Comparison of ENCODE assay signal across 8 cellular contexts in the genomic region with DNA sequence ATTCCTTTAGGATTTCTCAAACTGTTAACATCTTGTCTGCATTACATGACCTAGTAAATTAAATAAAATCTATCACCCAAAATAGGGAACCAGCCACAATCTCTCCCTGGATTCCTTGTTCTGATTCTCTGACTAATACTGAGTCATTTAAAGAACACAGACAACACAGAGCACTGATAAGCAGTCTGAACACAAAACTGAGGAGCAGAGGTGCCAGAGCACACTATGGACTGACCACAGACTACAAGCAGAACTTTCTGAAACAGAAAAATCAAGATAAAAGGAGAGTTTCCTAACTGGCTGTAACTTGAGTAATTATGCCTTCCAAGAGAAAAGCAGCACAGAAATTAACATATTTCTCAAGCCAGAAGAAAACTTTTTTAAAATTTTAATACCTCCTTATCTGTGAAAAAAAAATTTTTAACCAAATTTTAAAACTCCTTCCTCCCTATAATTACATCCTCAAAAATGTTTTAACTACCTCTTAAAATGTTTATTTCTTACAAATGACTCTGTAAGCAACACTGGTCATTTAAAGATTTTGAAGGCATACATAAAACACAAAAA.
DNase-seq lines count a peak whose midpoint lies in the region; ATAC-seq, FAIRE-seq and TF ChIP-seq lines count a peak whose summit lies in the region.

No MANE protein-coding gene starts in this region.

- intact Hi-C loops in breast epithelium (cut with DNase I; ENCODE audit: low total_unique reads) (no loop called here), kidney (cut with DNase I) (no loop called here)

- no peak overlapping the region for H3K23ac ChIP-seq in mesendoderm (ENCODE audit: low read length)

- no peak overlapping the region for H2BK15ac ChIP-seq in mesendoderm (replicated peaks; ENCODE audit: low read depth)

- H3K79me2 ChIP-seq in mesendoderm (ENCODE audit: control insufficient read depth, insufficient read depth, low read length) = no peaks in the 10 kb centered on the region

- no peak overlapping the region for H3K4me3 ChIP-seq in breast epithelium
- H3K4me3 ChIP-seq in mesendoderm (ENCODE audit: low read length) = no peak overlapping the region
- H3K4me3 ChIP-seq in kidney (ENCODE audit: low read length in 2 of 2) = no peak overlapping the region

- no peak overlapping the region for H3K56ac ChIP-seq in mesendoderm (ENCODE audit: low read length)

- H3K9ac ChIP-seq in mesendoderm (ENCODE audit: low read length) (no peak overlapping the region), kidney (ENCODE audit: low read length in 2 of 2) (no peak overlapping the region)

- no peak overlapping the region for H4K5ac ChIP-seq in mesendoderm (ENCODE audit: low read length)

- no peak overlapping the region for H3K4ac ChIP-seq in mesendoderm (ENCODE audit: low read depth, low read length)

- TF ChIP-seq CTCF in breast epithelium (IDR thresholded peaks at IDR 0.05) (no peak), kidney (IDR thresholded peaks at IDR 0.05; ENCODE audit: borderline replicate concordance, extremely low read depth, insufficient read depth) (no peak), D721Med (IDR thresholded peaks at IDR 0.05; ENCODE audit: insufficient read depth, missing control alignments) (no peak)

- no peaks in the 10 kb centered on the region for H3K9me3 ChIP-seq in breast epithelium
- no peaks in the 10 kb centered on the region for H3K9me3 ChIP-seq in kidney (ENCODE audit: control insufficient read depth in 1 of 2, low read length in 2 of 2)

- no peak overlapping the region for H3K18ac ChIP-seq in mesendoderm (ENCODE audit: low read length)

- H3K79me1 ChIP-seq in mesendoderm (ENCODE audit: low read length) = no peaks in the 10 kb centered on the region

- H3K27ac ChIP-seq in breast epithelium = peak overlapping the region; percentile 19 to 74
- H3K27ac ChIP-seq in mesendoderm (ENCODE audit: low read depth, low read length) = peak overlapping the region; percentile 33
- no peak overlapping the region for H3K27ac ChIP-seq in kidney (ENCODE audit: low read depth in 2 of 2, low read length in 2 of 2)

- no peak for ATAC-seq in HG02885 (IDR thresholded peaks at IDR 0.05; ENCODE audit: poor library complexity, unreplicated experiment)

- no peak overlapping the region for H3K4me2 ChIP-seq in mesendoderm (ENCODE audit: low read length)

- TF ChIP-seq POLR2A in GM12891 (IDR thresholded peaks at IDR 0.05; ENCODE audit: low read depth, low read length) (no peak), breast epithelium (IDR thresholded peaks at IDR 0.05) (no peak)

- peak overlapping the region; percentile 28 for H2BK120ac ChIP-seq in mesendoderm (ENCODE audit: low read depth, low read length)

- H3K36me3 ChIP-seq in breast epithelium = no peaks in the 10 kb centered on the region
- H3K36me3 ChIP-seq in mesendoderm (ENCODE audit: control insufficient read depth, insufficient read depth, low read length) = no peaks in the 10 kb centered on the region
- H3K36me3 ChIP-seq in kidney (ENCODE audit: control insufficient read depth in 1 of 2, insufficient read depth in 2 of 2, low read length in 2 of 2) = no peaks in the 10 kb centered on the region

- FAIRE-seq in GM12891 (lab: Jason Lieb, UNC) (no peak), kidney (lab: Jason Lieb, UNC) (no peak), D721Med (lab: Jason Lieb, UNC) (no peak)

- H3K4me1 ChIP-seq in breast epithelium (no peaks in the 10 kb centered on the region), mesendoderm (ENCODE audit: control insufficient read depth, low read depth, low read length) (no peaks in the 10 kb centered on the region), kidney (ENCODE audit: control insufficient read depth in 1 of 2, insufficient read depth in 1 of 2, low read depth in 1 of 2, low read length in 2 of 2) (peaks cover 0 to 4% of the 10 kb centered on the region in 2 donors)

- no peak overlapping the region for H2BK5ac ChIP-seq in mesendoderm (ENCODE audit: low read length)

- no peak overlapping the region for H2AK5ac ChIP-seq in mesendoderm (ENCODE audit: low read length)

- H4K8ac ChIP-seq in mesendoderm (ENCODE audit: low read depth, low read length) = no peak overlapping the region

- H3K27me3 ChIP-seq in breast epithelium (no peaks in the 10 kb centered on the region), mesendoderm (ENCODE audit: insufficient read depth, low read length, poor library complexity) (no peaks in the 10 kb centered on the region)

- DNase-seq in GM12891 (ENCODE audit: insufficient read length, low spot score) (peak; percentile 15), MV-4-11 (lab: John Stamatoyannopoulos, UW) (peak; percentile 77), breast epithelium (ENCODE audit: low spot score in 2 of 2) (no peak), mesendoderm (peak; percentile 79), kidney (no peak), D721Med (ENCODE audit: insufficient read length, low spot score) (no peak), NCI-H1105 (lab: John Stamatoyannopoulos, UW) (no peak)

TF ChIP-seq in GM12891, 5 proteins besides CTCF, POLR2A, EP300 and RAD21:
- TF ChIP-seq SPI1 (IDR thresholded peaks at IDR 0.05; ENCODE audit: low read depth, low read length) (peak; percentile 52), POU2F2 (IDR thresholded peaks at IDR 0.05; ENCODE audit: low read depth, low read length) (no peak)

Comparison
In these comparisons a context has a peak if more than half of its experiments do, and no peak if none do; other contexts are left out.
1. DNase-seq: peak in GM12891 (single experiment), MV-4-11 (single experiment) and mesendoderm (single experiment); none in breast epithelium (0 of 2), kidney (single experiment), D721Med (single experiment) and NCI-H1105 (single experiment).
2. H3K27ac ChIP-seq: peak in breast epithelium (2 of 2) and mesendoderm (single experiment); none in kidney (0 of 2).